Comparison of ENCODE assay signal across 10 cellular contexts in genomic region chr15:90936823-90937222, GRCh38. TPM values are rescaled to one million over a fixed set of nuclear protein-coding genes. Genes with fewer than 3 reads are reported as not detected.
DNase-seq lines count a peak whose midpoint lies in the region; ATAC-seq and TF ChIP-seq lines count a peak whose summit lies in the region.
"Had no signal": no experiment of that assay in that cellular context is flagged by ENCODE, and none has a peak within 500 bp of the region (broad histone marks: within the 10 kb centered on the region; RNA-seq: fewer than 3 reads in every experiment).

No MANE protein-coding gene starts in this region.

- CTCF ChIA-PET in CD8-positive, alpha-beta T cell (lab: Charles Lee), result interaction anchor here (0.7 to 11.5 kb wide), 5 partner anchors 8 to 309 kb away, joined by 3 to 262 read pairs (median 88); partner anchors contain the start of genes MAN2A2 and RCCD1
- CTCF ChIA-PET in GM10248 (lab: Yijun Ruan, JAX), result interaction anchor here (2.2 to 16.6 kb wide), 2 partner anchors 15 to 34 kb away, joined by 8 to 447 read pairs; partner anchors contain the start of genes MAN2A2 and RCCD1

- no peak for ATAC-seq in CD8-positive, alpha-beta T cell
- no peak for ATAC-seq in activated naive CD8-positive, alpha-beta T cell treated with anti-CD3 and anti-CD28 coated beads, Interleukin-2, amount 10 ng/mL, durations not matched to agents 7 days and 5 days (ENCODE audit: low read depth)
- ATAC-seq in natural killer cell treated with Interleukin-12 subunit alpha and Interleukin-12 subunit beta and Interleukin-15 and Interleukin-18, amount 100 ng/mL, for 72 hours, result no peak
- no peak for ATAC-seq in GM21360 (IDR thresholded peaks at IDR 0.05; ENCODE audit: unreplicated experiment)

- H3K4me3 Mint-ChIP-seq in CD8-positive, alpha-beta T cell, result peak overlapping the region; percentile 91
- H3K4me3 Mint-ChIP-seq in HFFc6, result peak overlapping the region; percentile 92; the same call in 1 of the 2 replicates
- H3K4me3 Mint-ChIP-seq in activated naive CD8-positive, alpha-beta T cell treated with anti-CD3 and anti-CD28 coated beads, Interleukin-2, amount 10 ng/mL, durations not matched to agents 7 days and 5 days, result peak overlapping the region; percentile 89
- peak overlapping the region; percentile 84 for H3K4me3 Mint-ChIP-seq in natural killer cell treated with Interleukin-12 subunit alpha and Interleukin-12 subunit beta and Interleukin-15 and Interleukin-18, amount 100 ng/mL, for 72 hours

- peaks cover 39% of the 10 kb centered on the region for H3K36me3 Mint-ChIP-seq in CD8-positive, alpha-beta T cell
- H3K36me3 Mint-ChIP-seq in HFFc6 (ENCODE audit: low read depth), result peaks cover 11% of the 10 kb centered on the region
- peaks cover 13% of the 10 kb centered on the region for H3K36me3 Mint-ChIP-seq in activated naive CD8-positive, alpha-beta T cell treated with anti-CD3 and anti-CD28 coated beads, Interleukin-2, amount 10 ng/mL, durations not matched to agents 7 days and 5 days
- H3K36me3 Mint-ChIP-seq in natural killer cell treated with Interleukin-12 subunit alpha and Interleukin-12 subunit beta and Interleukin-15 and Interleukin-18, amount 100 ng/mL, for 72 hours, result peaks cover 6% of the 10 kb centered on the region

- no peaks in the 10 kb centered on the region for H3K9me3 ChIP-seq in CD8-positive, alpha-beta T cell (ENCODE audit: low read length)
- H3K9me3 ChIP-seq in sigmoid colon, result no peaks in the 10 kb centered on the region

- intact Hi-C loops in CD8-positive, alpha-beta T cell (cut with DNase I, micrococcal nuclease), result loop anchor here (10.0 kb wide), 5 partner anchors 672 to 1948 kb away; partner anchors contain the start of genes AP3S2 (in 2 of the 2), IDH2 (in 1 of the 2), NGRN (in 1 of the 2) and SLCO3A1 (in 1 of the 2)
- intact Hi-C loops in sigmoid colon (cut with DNase I), result no loop called here

- no peaks in the 10 kb centered on the region for H3K27me3 Mint-ChIP-seq in CD8-positive, alpha-beta T cell (ENCODE audit: low read depth)
- H3K27me3 Mint-ChIP-seq in HFFc6 (ENCODE audit: insufficient read depth), result peaks cover 2% of the 10 kb centered on the region; the same call in 1 of the 2 replicates
- H3K27me3 Mint-ChIP-seq in activated naive CD8-positive, alpha-beta T cell treated with anti-CD3 and anti-CD28 coated beads, Interleukin-2, amount 10 ng/mL, durations not matched to agents 7 days and 5 days, result no peaks in the 10 kb centered on the region
- no peaks in the 10 kb centered on the region for H3K27me3 Mint-ChIP-seq in natural killer cell treated with Interleukin-12 subunit alpha and Interleukin-12 subunit beta and Interleukin-15 and Interleukin-18, amount 100 ng/mL, for 72 hours

- no peaks in the 10 kb centered on the region for H3K9me3 Mint-ChIP-seq in CD8-positive, alpha-beta T cell
- no peaks in the 10 kb centered on the region for H3K9me3 Mint-ChIP-seq in HFFc6
- H3K9me3 Mint-ChIP-seq in activated naive CD8-positive, alpha-beta T cell treated with anti-CD3 and anti-CD28 coated beads, Interleukin-2, amount 10 ng/mL, durations not matched to agents 7 days and 5 days, result no peaks in the 10 kb centered on the region
- no peaks in the 10 kb centered on the region for H3K9me3 Mint-ChIP-seq in natural killer cell treated with Interleukin-12 subunit alpha and Interleukin-12 subunit beta and Interleukin-15 and Interleukin-18, amount 100 ng/mL, for 72 hours

- POLR2A ChIA-PET in CD8-positive, alpha-beta T cell (lab: Charles Lee), result no interaction called here
- POLR2A ChIA-PET in activated naive CD8-positive, alpha-beta T cell treated with anti-CD3 and anti-CD28 coated beads, Interleukin-2, amount 10 ng/mL, durations not matched to agents 7 days and 5 days (lab: Charles Lee), result interaction anchor here (3.5 kb wide), 1 partner anchor 18 kb away, joined by 40 read pairs; the partner anchor contains the start of gene RCCD1
- POLR2A ChIA-PET in GM10248 (lab: Yijun Ruan, JAX), result no interaction called here

- H3K36me3 ChIP-seq in CD8-positive, alpha-beta T cell (ENCODE audit: insufficient read depth, low read length), result peaks cover 23% of the 10 kb centered on the region
- peaks cover 12 to 49% (median 36%) of the 10 kb centered on the region in 4 donors for H3K36me3 ChIP-seq in sigmoid colon

- H3K27me3 ChIP-seq in CD8-positive, alpha-beta T cell (ENCODE audit: insufficient read depth, low read length), result no peaks in the 10 kb centered on the region
- H3K27me3 ChIP-seq in sigmoid colon, result no peaks in the 10 kb centered on the region

- no peak overlapping the region for H3K27ac ChIP-seq in CD8-positive, alpha-beta T cell (ENCODE audit: low read depth, low read length)
- no peak overlapping the region for H3K27ac ChIP-seq in sigmoid colon

- H3K4me3 ChIP-seq in CD8-positive, alpha-beta T cell (ENCODE audit: low read depth, low read length), result no peak overlapping the region
- H3K4me3 ChIP-seq in sigmoid colon, result no peak overlapping the region

- WGBS in sigmoid colon, 2 donors, result 82 to 88% methylated on average over 1 of the region's 1 CpG

- H3K27ac Mint-ChIP-seq in CD8-positive, alpha-beta T cell, result no peak overlapping the region
- H3K27ac Mint-ChIP-seq in HFFc6, result no peak overlapping the region
- H3K27ac Mint-ChIP-seq in activated naive CD8-positive, alpha-beta T cell treated with anti-CD3 and anti-CD28 coated beads, Interleukin-2, amount 10 ng/mL, durations not matched to agents 7 days and 5 days, result no peak overlapping the region
- H3K27ac Mint-ChIP-seq in natural killer cell treated with Interleukin-12 subunit alpha and Interleukin-12 subunit beta and Interleukin-15 and Interleukin-18, amount 100 ng/mL, for 72 hours, result peak overlapping the region; percentile 90 to 99

- DNase-seq in CD8-positive, alpha-beta T cell, result no peak
- DNase-seq in HFFc6 (no peak), GM10248 (ENCODE audit: extremely low spot score) (no peak), sigmoid colon (no peak)
- DNase-seq in activated naive CD8-positive, alpha-beta T cell treated with anti-CD3 and anti-CD28 coated beads, Interleukin-2, amount 10 ng/mL, durations not matched to agents 7 days and 5 days, result no peak
- no peak for DNase-seq in natural killer cell treated with Interleukin-12 subunit alpha and Interleukin-12 subunit beta and Interleukin-15 and Interleukin-18, amount 100 ng/mL, for 72 hours (ENCODE audit: low spot score)
- DNase-seq: DMS79, NCI-H187, SW 1271 had no signal

- no peak for TF ChIP-seq CTCF in CD8-positive, alpha-beta T cell (IDR thresholded peaks at IDR 0.05)
- TF ChIP-seq CTCF in HFFc6 (IDR thresholded peaks at IDR 0.05), result no peak
- no peak for TF ChIP-seq CTCF in GM10248 (IDR thresholded peaks at IDR 0.05; ENCODE audit: control extremely low read depth, extremely low read depth, low read depth, missing control alignments)
- no peak for TF ChIP-seq CTCF in sigmoid colon (IDR thresholded peaks at IDR 0.05)

- peaks cover 33% of the 10 kb centered on the region for H3K4me1 ChIP-seq in CD8-positive, alpha-beta T cell (ENCODE audit: insufficient read depth, low read length)
- H3K4me1 ChIP-seq in sigmoid colon, result peaks cover 0 to 40% (median 32%) of the 10 kb centered on the region in 4 donors

- TF ChIP-seq POLR2A in sigmoid colon (IDR thresholded peaks at IDR 0.05), result no peak

- H3K4me1 Mint-ChIP-seq in CD8-positive, alpha-beta T cell (ENCODE audit: low read depth), result peaks cover 24% of the 10 kb centered on the region
- peaks cover 28% of the 10 kb centered on the region for H3K4me1 Mint-ChIP-seq in HFFc6 (ENCODE audit: low read depth)
- H3K4me1 Mint-ChIP-seq in activated naive CD8-positive, alpha-beta T cell treated with anti-CD3 and anti-CD28 coated beads, Interleukin-2, amount 10 ng/mL, durations not matched to agents 7 days and 5 days, result peaks cover 26% of the 10 kb centered on the region
- H3K4me1 Mint-ChIP-seq in natural killer cell treated with Interleukin-12 subunit alpha and Interleukin-12 subunit beta and Interleukin-15 and Interleukin-18, amount 100 ng/mL, for 72 hours (ENCODE audit: low read depth in 2 of 2), result peaks cover 31 to 41% of the 10 kb centered on the region in 2 donors

- no peak for TF ChIP-seq EP300 in sigmoid colon (IDR thresholded peaks at IDR 0.05)

RNA-seq across cellular contexts. Expression of gene UNC45A, which starts 1.7 kb away (rescaled TPM):
- total RNA-seq in CD8-positive, alpha-beta T cell, result 10 to 100 TPM; 18.2 to 21.0 TPM
- total RNA-seq in HFFc6 (2021; fragmentation: NEBNext Ultra II Directional; extraction: Animal tissue kit (Norgen Biotek cat#: 25700)), result 10 to 100 TPM; 65.3 to 77.5 (median 72.1) TPM
- total RNA-seq in activated naive CD8-positive, alpha-beta T cell treated with anti-CD3 and anti-CD28 coated beads, Interleukin-2, amount 10 ng/mL, durations not matched to agents 7 days and 5 days, result 10 to 100 TPM; 77.9 to 78.6 TPM
- total RNA-seq in natural killer cell treated with Interleukin-12 subunit alpha and Interleukin-12 subunit beta and Interleukin-15 and Interleukin-18, amount 100 ng/mL, for 72 hours, result 10 to 100 TPM; 81.9 to 95.3 TPM
- total RNA-seq in sigmoid colon, result 10 to 100 TPM; 36.0 to 63.5 (median 60.2) TPM
- polyA plus RNA-seq in sigmoid colon, result 10 to 100 TPM; 28.8 to 50.4 (median 31.4) TPM

RNA-seq across cellular contexts. Expression of gene HDDC3, which starts 4.5 kb away (rescaled TPM):
- 1 to 10 TPM; 5.1 to 6.0 TPM for total RNA-seq in CD8-positive, alpha-beta T cell
- 10 to 100 TPM; 11.2 to 15.7 (median 13.5) TPM for total RNA-seq in HFFc6 (2021; fragmentation: NEBNext Ultra II Directional; extraction: Animal tissue kit (Norgen Biotek cat#: 25700))
- 10 to 100 TPM; 28.1 to 29.2 TPM for total RNA-seq in activated naive CD8-positive, alpha-beta T cell treated with anti-CD3 and anti-CD28 coated beads, Interleukin-2, amount 10 ng/mL, durations not matched to agents 7 days and 5 days
- total RNA-seq in natural killer cell treated with Interleukin-12 subunit alpha and Interleukin-12 subunit beta and Interleukin-15 and Interleukin-18, amount 100 ng/mL, for 72 hours, result 10 to 100 TPM; 23.4 to 30.5 TPM
- total RNA-seq in sigmoid colon, result 10 to 100 TPM in 1 of 4 donors, 1 to 10 TPM in 3; 5.2 to 10.7 (median 7.0) TPM
- 10 to 100 TPM; 19.1 to 27.0 (median 24.0) TPM for polyA plus RNA-seq in sigmoid colon

RNA-seq across cellular contexts. Expression of gene RCCD1, which starts 17.9 kb away (rescaled TPM):
- 1 to 10 TPM; 3.9 to 4.1 TPM for total RNA-seq in CD8-positive, alpha-beta T cell
- 10 to 100 TPM; 13.7 to 16.4 (median 14.2) TPM for total RNA-seq in HFFc6 (2021; fragmentation: NEBNext Ultra II Directional; extraction: Animal tissue kit (Norgen Biotek cat#: 25700))
- total RNA-seq in activated naive CD8-positive, alpha-beta T cell treated with anti-CD3 and anti-CD28 coated beads, Interleukin-2, amount 10 ng/mL, durations not matched to agents 7 days and 5 days, result 10 to 100 TPM; 31.5 to 31.6 TPM
- total RNA-seq in natural killer cell treated with Interleukin-12 subunit alpha and Interleukin-12 subunit beta and Interleukin-15 and Interleukin-18, amount 100 ng/mL, for 72 hours, result 10 to 100 TPM; 10.8 to 29.2 TPM
- 1 to 10 TPM; 5.2 to 8.0 (median 6.7) TPM for total RNA-seq in sigmoid colon
- polyA plus RNA-seq in sigmoid colon, result 10 to 100 TPM in 1 of 3 donors, 1 to 10 TPM in 2; 4.2 to 11.8 (median 6.7) TPM

RNA-seq across cellular contexts. Expression of gene MAN2A2, which starts 33.7 kb away (rescaled TPM):
- total RNA-seq in CD8-positive, alpha-beta T cell, result 100 to 1,000 TPM; 162 to 172 TPM
- total RNA-seq in HFFc6 (2021; fragmentation: NEBNext Ultra II Directional; extraction: Animal tissue kit (Norgen Biotek cat#: 25700)), result 10 to 100 TPM; 15.8 to 26.9 (median 23.4) TPM
- 100 to 1,000 TPM; 108 to 111 TPM for total RNA-seq in activated naive CD8-positive, alpha-beta T cell treated with anti-CD3 and anti-CD28 coated beads, Interleukin-2, amount 10 ng/mL, durations not matched to agents 7 days and 5 days
- total RNA-seq in natural killer cell treated with Interleukin-12 subunit alpha and Interleukin-12 subunit beta and Interleukin-15 and Interleukin-18, amount 100 ng/mL, for 72 hours, result 100 to 1,000 TPM; 172 to 244 TPM
- total RNA-seq in sigmoid colon, result 10 to 100 TPM; 27.2 to 57.6 (median 38.4) TPM
- polyA plus RNA-seq in sigmoid colon, result 10 to 100 TPM in 1 of 3 donors, 1 to 10 TPM in 2; 3.7 to 31.0 (median 4.8) TPM

RNA-seq across cellular contexts. Expression of gene FES, which starts 52.5 kb away (rescaled TPM):
- total RNA-seq in CD8-positive, alpha-beta T cell, result 1 to 10 TPM; 4.9 to 6.8 TPM
- 1 to 10 TPM in 4 of 6 experiments, under 1 TPM in 2; 0.41 to 1.4 (median 1.1) TPM for total RNA-seq in HFFc6 (2021; fragmentation: NEBNext Ultra II Directional; extraction: Animal tissue kit (Norgen Biotek cat#: 25700))
- 1 to 10 TPM; 6.2 to 7.5 TPM for total RNA-seq in activated naive CD8-positive, alpha-beta T cell treated with anti-CD3 and anti-CD28 coated beads, Interleukin-2, amount 10 ng/mL, durations not matched to agents 7 days and 5 days
- total RNA-seq in natural killer cell treated with Interleukin-12 subunit alpha and Interleukin-12 subunit beta and Interleukin-15 and Interleukin-18, amount 100 ng/mL, for 72 hours, result 100 to 1,000 TPM; 139 to 140 TPM
- total RNA-seq in sigmoid colon, result 10 to 100 TPM; 28.0 to 35.5 (median 30.4) TPM
- 10 to 100 TPM in 1 of 3 donors, 1 to 10 TPM in 2; 4.9 to 17.6 (median 7.2) TPM for polyA plus RNA-seq in sigmoid colon

Comparison
In these comparisons a context has a peak if more than half of its experiments do, and no peak if none do; other contexts are left out.
1. H3K27ac Mint-ChIP-seq: peak in natural killer cell treated with Interleukin-12 subunit alpha and Interleukin-12 subunit beta and Interleukin-15 and Interleukin-18, amount 100 ng/mL, for 72 hours (2 of 2); none in CD8-positive, alpha-beta T cell (single experiment), HFFc6 (single experiment) and activated naive CD8-positive, alpha-beta T cell treated with anti-CD3 and anti-CD28 coated beads, Interleukin-2, amount 10 ng/mL, durations not matched to agents 7 days and 5 days (single experiment).
2. Peak in every context shown above with its lines, with median percentiles within 50 percentile points of each other: H3K4me3 Mint-ChIP-seq.